Comparison of ENCODE assay signal across 8 cellular contexts in genomic region chr21:25572895-25573310, GRCh38. TPM values are rescaled to one million over a fixed set of nuclear protein-coding genes. Genes with fewer than 3 reads are reported as not detected.
DNase-seq lines count a peak whose midpoint lies in the region; ATAC-seq and TF ChIP-seq lines count a peak whose summit lies in the region.

No MANE protein-coding gene starts in this region.

- no peak overlapping the region for H3K4ac ChIP-seq in neuronal stem cell (ENCODE audit: low read length)

- H2BK12ac ChIP-seq in neuronal stem cell (ENCODE audit: low read length), result no peak overlapping the region

- H2AK5ac ChIP-seq in neuronal stem cell (ENCODE audit: low read depth, low read length), result no peak overlapping the region

- H3K9me3 ChIP-seq in OCI-LY7 (ENCODE audit: low read length) (no peaks in the 10 kb centered on the region), neuronal stem cell (replicated peaks in 1 of 2; ENCODE audit: control insufficient read depth in 2 of 2, insufficient read depth in 1 of 2, low read depth in 1 of 2, low read length in 2 of 2) (no peaks in the 10 kb centered on the region), WERI-Rb-1 (ENCODE audit: severe bottlenecking) (no peaks in the 10 kb centered on the region)

- peak overlapping the region; percentile 45 for H3K4me3 ChIP-seq in OCI-LY7 (ENCODE audit: low read depth, low read length, poor library complexity, severe bottlenecking)
- no peak overlapping the region for H3K4me3 ChIP-seq in neuronal stem cell (ENCODE audit: low read length in 2 of 2)
- H3K4me3 ChIP-seq in WERI-Rb-1 (ENCODE audit: low read depth, low read length), result no peak overlapping the region

- H4K20me1 ChIP-seq in OCI-LY7 (ENCODE audit: insufficient read depth, low read length), result no peaks in the 10 kb centered on the region

- no peak overlapping the region for H3K9ac ChIP-seq in neuronal stem cell (ENCODE audit: low read depth, low read length, poor library complexity)

- peak overlapping the region; percentile 98 for H3K27ac Mint-ChIP-seq in memory B cell

- peak; percentile 47 for ATAC-seq in GM18867 (IDR thresholded peaks at IDR 0.05; ENCODE audit: unreplicated experiment)
- peak; percentile 33 for ATAC-seq in HG02759 (IDR thresholded peaks at IDR 0.05; ENCODE audit: unreplicated experiment)
- peak; percentile 61 for ATAC-seq in memory B cell (ENCODE audit: low read depth)

- H3K36me3 ChIP-seq in OCI-LY7 (ENCODE audit: insufficient read depth, low read length) (peaks cover 21% of the 10 kb centered on the region), neuronal stem cell (replicated peaks in 1 of 2; ENCODE audit: control insufficient read depth in 2 of 2, insufficient read depth in 2 of 2, low read length in 2 of 2) (peaks cover 0 to 12% of the 10 kb centered on the region in 2 donors), WERI-Rb-1 (peaks cover 8% of the 10 kb centered on the region)

- no peaks in the 10 kb centered on the region for H3K27me3 ChIP-seq in neuronal stem cell (ENCODE audit: control insufficient read depth in 3 of 3, insufficient read depth in 3 of 3, low read depth in 1 of 3, low read length in 3 of 3)
- H3K27me3 ChIP-seq in WERI-Rb-1 (ENCODE audit: insufficient read depth, low read depth, severe bottlenecking), result no peaks in the 10 kb centered on the region

- no peak overlapping the region for H4K8ac ChIP-seq in neuronal stem cell (ENCODE audit: low read depth, low read length)

- H3K27me3 Mint-ChIP-seq in memory B cell, result no peaks in the 10 kb centered on the region

- DNase-seq in OCI-LY7 (ENCODE audit: low spot score) (peak; percentile 56), memory B cell (ENCODE audit: low spot score in 2 of 2) (peak in 1 of 2 donors; percentile 14), erythroblast (lab: John Stamatoyannopoulos, UW) (no peak), neuronal stem cell (ENCODE audit: low spot score) (no peak), WERI-Rb-1 (no peak), NCI-H1694 treated with DMSO at 0.1 percent for 48 hours (lab: John Stamatoyannopoulos, UW) (no peak)

- H3K79me2 ChIP-seq in OCI-LY7 (ENCODE audit: insufficient read depth, low read depth, low read length), result peaks cover 7% of the 10 kb centered on the region; the same call in 1 of the 2 replicates

- H3K79me1 ChIP-seq in neuronal stem cell (ENCODE audit: low read depth, low read length), result no peaks in the 10 kb centered on the region

- peaks cover 12% of the 10 kb centered on the region for H3K36me3 Mint-ChIP-seq in memory B cell

- H3K27ac ChIP-seq in OCI-LY7 (ENCODE audit: low read depth, low read length, poor library complexity, severe bottlenecking) (peak overlapping the region; percentile 85), neuronal stem cell (replicated peaks; ENCODE audit: low read length) (no peak overlapping the region), WERI-Rb-1 (no peak overlapping the region)

- intact Hi-C loops in OCI-LY7 (cut with micrococcal nuclease; ENCODE audit: unreplicated experiment), result loop anchor here (2.0 to 10.0 kb wide), 2 partner anchors 34 to 162 kb away; partner anchors contain the start of genes ATP5PF, GABPA and MRPL39

- H2BK120ac ChIP-seq in neuronal stem cell (ENCODE audit: low read depth, low read length), result no peak overlapping the region

- TF ChIP-seq CTCF in OCI-LY7 (conservative IDR thresholded peaks at IDR 0.05; ENCODE audit: low read length) (no peak; the same call in 1 of the 2 replicates), WERI-Rb-1 (IDR thresholded peaks at IDR 0.05; ENCODE audit: low read depth, low read length) (no peak)

- no peak overlapping the region for H3K14ac ChIP-seq in neuronal stem cell (ENCODE audit: low read length)

- peaks cover 38% of the 10 kb centered on the region for H3K4me1 ChIP-seq in OCI-LY7 (ENCODE audit: insufficient read depth, low read length, poor library complexity, severe bottlenecking)
- peaks cover 2 to 12% of the 10 kb centered on the region in 2 donors for H3K4me1 ChIP-seq in neuronal stem cell (ENCODE audit: control insufficient read depth in 2 of 2, insufficient read depth in 1 of 2, low read depth in 1 of 2, low read length in 2 of 2)

- no TSS peak for BruUV-seq in OCI-LY7 (replicated peaks; lab: Mats Ljungman, UMichigan)

- H3K9me3 Mint-ChIP-seq in memory B cell, result no peaks in the 10 kb centered on the region

- H3K9me2 ChIP-seq in OCI-LY7 (ENCODE audit: insufficient read depth, low read length), result no peaks in the 10 kb centered on the region

- H3K18ac ChIP-seq in neuronal stem cell (ENCODE audit: low read length), result no peak overlapping the region

- H2AFZ ChIP-seq in OCI-LY7 (ENCODE audit: low read length), result peak overlapping the region; percentile 80
- no peak overlapping the region for H2AFZ ChIP-seq in neuronal stem cell (ENCODE audit: low read length)

- no peak for TF ChIP-seq POLR2A in erythroblast (IDR thresholded peaks at IDR 0.05; ENCODE audit: low read length)

- no peak overlapping the region for H4K91ac ChIP-seq in neuronal stem cell (ENCODE audit: low read depth, low read length, poor library complexity)

- H2BK15ac ChIP-seq in neuronal stem cell (ENCODE audit: low read length), result no peak overlapping the region

- CTCF ChIA-PET in OCI-LY7 (lab: Charles Lee; ENCODE audit: unreplicated experiment), result interaction anchor here (1.0 kb wide), 2 partner anchors 9 to 70 kb away, joined by 3 read pairs; no protein-coding TSS in a partner anchor

- H3K4me2 ChIP-seq in OCI-LY7 (ENCODE audit: low read length) (peak overlapping the region; percentile 75), neuronal stem cell (ENCODE audit: insufficient read depth, low read length, poor library complexity, severe bottlenecking) (no peak overlapping the region)

- H2BK5ac ChIP-seq in neuronal stem cell (ENCODE audit: low read length), result no peak overlapping the region

- WGBS in neuronal stem cell (ENCODE audit: extremely low coverage in 2 of 2, insufficient read length in 2 of 2, insufficient replicate concordance in 1 of 2), 2 donors, result no CpG with 5 or more reads among the region's 2 CpGs

- peak overlapping the region; percentile 81 for H3K4me3 Mint-ChIP-seq in memory B cell

- POLR2A ChIA-PET in OCI-LY7 (lab: Charles Lee), result interaction anchor here (0.6 to 2.4 kb wide), 6 partner anchors 8 to 395 kb away, joined by 3 to 9 read pairs (median 3); no protein-coding TSS in a partner anchor

- H3K4me1 Mint-ChIP-seq in memory B cell, result peaks cover 44% of the 10 kb centered on the region

- no peak overlapping the region for H3K23ac ChIP-seq in neuronal stem cell (ENCODE audit: low read depth, low read length, poor library complexity)

RNA-seq across cellular contexts. Expression of gene MRPL39, which starts 34.4 kb away (rescaled TPM):
- total RNA-seq in OCI-LY7 (2014; rRNA removed; shearing (Covaris generic)), result 42.1 and 45.0 TPM in 2 replicates
- 55.2 and 56.9 TPM in 2 replicates for total RNA-seq in OCI-LY7 (2022)
- polyA plus RNA-seq in neuronal stem cell (2013, experiment 1 of 2), result 41.9 TPM
- 42.4 TPM for polyA plus RNA-seq in neuronal stem cell (2013, experiment 2 of 2)
